1 cellular context compared by ENCODE assay signal in genomic region chr12:29157486-29157946, GRCh38.
TF ChIP-seq lines count a peak whose summit lies in the region.

No MANE protein-coding gene starts in this region.

TF ChIP-seq in WTC11, 78 proteins besides CTCF, POLR2A, EP300 and RAD21 (continued from another document):
- TF ChIP-seq ZNF532 (CRISPR knock-in tag; IDR thresholded peaks at IDR 0.05; ENCODE audit: borderline replicate concordance) (no peak), ZBTB21 (CRISPR knock-in tag; IDR thresholded peaks at IDR 0.05; ENCODE audit: borderline replicate concordance) (no peak), USF2 (CRISPR knock-in tag; IDR thresholded peaks at IDR 0.05) (no peak), ZNF263 (CRISPR knock-in tag; IDR thresholded peaks at IDR 0.05; ENCODE audit: low read depth) (no peak), EMX1 (CRISPR knock-in tag; IDR thresholded peaks at IDR 0.05) (no peak), SOX15 (CRISPR knock-in tag; IDR thresholded peaks at IDR 0.05) (no peak), NFYB (CRISPR knock-in tag; conservative IDR thresholded peaks at IDR 0.05; ENCODE audit: low read depth) (no peak), SP1 (CRISPR knock-in tag; conservative IDR thresholded peaks at IDR 0.05) (no peak), GABPB1 (CRISPR knock-in tag; IDR thresholded peaks at IDR 0.05) (no peak)
- TF ChIP-seq, protein P1, sequence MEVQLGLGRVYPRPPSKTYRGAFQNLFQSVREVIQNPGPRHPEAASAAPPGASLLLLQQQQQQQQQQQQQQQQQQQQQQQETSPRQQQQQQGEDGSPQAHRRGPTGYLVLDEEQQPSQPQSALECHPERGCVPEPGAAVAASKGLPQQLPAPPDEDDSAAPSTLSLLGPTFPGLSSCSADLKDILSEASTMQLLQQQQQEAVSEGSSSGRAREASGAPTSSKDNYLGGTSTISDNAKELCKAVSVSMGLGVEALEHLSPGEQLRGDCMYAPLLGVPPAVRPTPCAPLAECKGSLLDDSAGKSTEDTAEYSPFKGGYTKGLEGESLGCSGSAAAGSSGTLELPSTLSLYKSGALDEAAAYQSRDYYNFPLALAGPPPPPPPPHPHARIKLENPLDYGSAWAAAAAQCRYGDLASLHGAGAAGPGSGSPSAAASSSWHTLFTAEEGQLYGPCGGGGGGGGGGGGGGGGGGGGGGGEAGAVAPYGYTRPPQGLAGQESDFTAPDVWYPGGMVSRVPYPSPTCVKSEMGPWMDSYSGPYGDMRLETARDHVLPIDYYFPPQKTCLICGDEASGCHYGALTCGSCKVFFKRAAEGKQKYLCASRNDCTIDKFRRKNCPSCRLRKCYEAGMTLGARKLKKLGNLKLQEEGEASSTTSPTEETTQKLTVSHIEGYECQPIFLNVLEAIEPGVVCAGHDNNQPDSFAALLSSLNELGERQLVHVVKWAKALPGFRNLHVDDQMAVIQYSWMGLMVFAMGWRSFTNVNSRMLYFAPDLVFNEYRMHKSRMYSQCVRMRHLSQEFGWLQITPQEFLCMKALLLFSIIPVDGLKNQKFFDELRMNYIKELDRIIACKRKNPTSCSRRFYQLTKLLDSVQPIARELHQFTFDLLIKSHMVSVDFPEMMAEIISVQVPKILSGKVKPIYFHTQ (CRISPR knock-in tag; IDR thresholded peaks at IDR 0.05): no peak
- TF ChIP-seq, protein P2, sequence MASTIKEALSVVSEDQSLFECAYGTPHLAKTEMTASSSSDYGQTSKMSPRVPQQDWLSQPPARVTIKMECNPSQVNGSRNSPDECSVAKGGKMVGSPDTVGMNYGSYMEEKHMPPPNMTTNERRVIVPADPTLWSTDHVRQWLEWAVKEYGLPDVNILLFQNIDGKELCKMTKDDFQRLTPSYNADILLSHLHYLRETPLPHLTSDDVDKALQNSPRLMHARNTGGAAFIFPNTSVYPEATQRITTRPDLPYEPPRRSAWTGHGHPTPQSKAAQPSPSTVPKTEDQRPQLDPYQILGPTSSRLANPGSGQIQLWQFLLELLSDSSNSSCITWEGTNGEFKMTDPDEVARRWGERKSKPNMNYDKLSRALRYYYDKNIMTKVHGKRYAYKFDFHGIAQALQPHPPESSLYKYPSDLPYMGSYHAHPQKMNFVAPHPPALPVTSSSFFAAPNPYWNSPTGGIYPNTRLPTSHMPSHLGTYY (CRISPR knock-in tag; IDR thresholded peaks at IDR 0.05): no peak
